ENCODE assay signal across 11 cellular contexts in genomic region chr1:26156285-26157038, GRCh38. TPM values are rescaled to one million over a fixed set of nuclear protein-coding genes. Genes with fewer than 3 reads are reported as not detected.
DNase-seq lines count a peak whose midpoint lies in the region; ATAC-seq, FAIRE-seq and TF ChIP-seq lines count a peak whose summit lies in the region.
"Had no signal": no experiment of that assay in that cellular context is flagged by ENCODE, and none has a peak within 500 bp of the region (broad histone marks: within the 10 kb centered on the region; RNA-seq: fewer than 3 reads in every experiment).

No MANE protein-coding gene starts in this region.

- 29% methylated on average over 6 of the region's 12 CpGs for WGBS in HepG2 (ENCODE audit: low lambda C conversion rate)

- no peak for TF ChIP-seq EP300 in HepG2 (IDR thresholded peaks at IDR 0.05; ENCODE audit: low read depth in 2 of 2, low read length in 2 of 2)
- TF ChIP-seq EP300 in HepG2 (CRISPR knock-in tag; IDR thresholded peaks at IDR 0.05; ENCODE audit: borderline replicate concordance), result no peak

- H3K4me3 Mint-ChIP-seq in astrocyte (ENCODE audit: unreplicated experiment), result no peak overlapping the region

- peaks cover 27% of the 10 kb centered on the region for H3K4me1 Mint-ChIP-seq in astrocyte (ENCODE audit: low read depth, unreplicated experiment)

- H4K20me1 ChIP-seq in astrocyte (ENCODE audit: insufficient read depth, low read length) (no peaks in the 10 kb centered on the region), HepG2 (ENCODE audit: insufficient read depth, low read length) (no peaks in the 10 kb centered on the region)

- no peaks in the 10 kb centered on the region for H3K9me3 Mint-ChIP-seq in astrocyte (ENCODE audit: unreplicated experiment)

- TF ChIP-seq POLR2A in HepG2 (IDR thresholded peaks at IDR 0.05; ENCODE audit: insufficient read depth in 1 of 2, low read depth in 2 of 2, low read length in 2 of 2), result no peak

- H3K9ac ChIP-seq in astrocyte (ENCODE audit: low read length) (no peak overlapping the region), HepG2 (ENCODE audit: insufficient read depth, low read depth, low read length) (no peak overlapping the region)

- peak overlapping the region; percentile 26 for H3K27ac Mint-ChIP-seq in astrocyte (ENCODE audit: unreplicated experiment)

- H3K4me1 ChIP-seq in astrocyte (ENCODE audit: insufficient read depth, low read length), result peaks cover 18% of the 10 kb centered on the region
- H3K4me1 ChIP-seq in HepG2 (ENCODE audit: insufficient read depth, low read length), result peaks cover 15% of the 10 kb centered on the region

- no peaks in the 10 kb centered on the region for H3K36me3 Mint-ChIP-seq in astrocyte (ENCODE audit: low read depth, unreplicated experiment)

- intact Hi-C loops in HepG2 (cut with micrococcal nuclease; ENCODE audit: unreplicated experiment), result no loop called here

- DNase-seq in activated effector memory CD4-positive, alpha-beta T cell treated with anti-CD3 and anti-CD28 coated beads, Interleukin-2, amount 50 U/mL, for 16 hours, result peak; percentile 63
- no peak for DNase-seq in activated effector memory CD4-positive, alpha-beta T cell treated with Interleukin-2 at 50 U/mL for 16 hours
- no peak for DNase-seq in astrocyte (ENCODE audit: low read depth)
- no peak for DNase-seq in HepG2 (ENCODE audit: low spot score)
- peak; percentile 85 for DNase-seq in urothelium cell line (ENCODE audit: low spot score)
- DNase-seq in DMS79 treated with DMSO at 0.1 percent for 48 hours (lab: John Stamatoyannopoulos, UW), result no peak
- DNase-seq: kidney glomerular epithelial cell had no signal

- no TSS peak for BruUV-seq in HepG2 (replicated peaks; lab: Mats Ljungman, UMichigan)

- TF ChIP-seq CTCF in astrocyte (IDR thresholded peaks at IDR 0.05; ENCODE audit: insufficient read depth, low read depth, low read length), result no peak
- TF ChIP-seq CTCF in HepG2 (CRISPR knock-in tag; IDR thresholded peaks at IDR 0.05), result no peak

- no peak for FAIRE-seq in astrocyte (lab: Jason Lieb, UNC)
- FAIRE-seq in HepG2 (lab: Jason Lieb, UNC), result no peak
- no peak for FAIRE-seq in urothelium cell line (lab: Jason Lieb, UNC)

- H3K27me3 Mint-ChIP-seq in astrocyte (ENCODE audit: low read depth, unreplicated experiment), result peaks cover 34% of the 10 kb centered on the region

- H2AFZ ChIP-seq in astrocyte (ENCODE audit: low read depth, low read length), result no peak overlapping the region
- no peak overlapping the region for H2AFZ ChIP-seq in HepG2 (ENCODE audit: low read length)

- no peaks in the 10 kb centered on the region for H3K36me3 ChIP-seq in astrocyte (ENCODE audit: insufficient read depth, low read length)
- no peaks in the 10 kb centered on the region for H3K36me3 ChIP-seq in HepG2 (replicated peaks in 1 of 2; ENCODE audit: control insufficient read depth in 1 of 2, insufficient read depth in 2 of 2, low read length in 2 of 2)
- H3K36me3 ChIP-seq: SJSA1 had no signal

- no peak for TF ChIP-seq RAD21 in HepG2 (CRISPR knock-in tag; IDR thresholded peaks at IDR 0.05)

- H3K9me3 ChIP-seq in astrocyte (ENCODE audit: insufficient read depth, low read depth, low read length), result no peaks in the 10 kb centered on the region
- H3K9me3 ChIP-seq in HepG2 (ENCODE audit: low read length), result no peaks in the 10 kb centered on the region
- H3K9me3 ChIP-seq: SJSA1 had no signal

- POLR2A ChIA-PET in HepG2 (lab: Yijun Ruan, JAX), result interaction anchor here (0.6 kb wide), 1 partner anchor 79 kb away, joined by 3 read pairs; no protein-coding TSS in a partner anchor

- ATAC-seq in HepG2 (no peak), HG03442 (IDR thresholded peaks at IDR 0.05; ENCODE audit: unreplicated experiment) (no peak), HG03025 (IDR thresholded peaks at IDR 0.05; ENCODE audit: low FRiP score, unreplicated experiment) (no peak)

- H3K4me2 ChIP-seq in astrocyte (ENCODE audit: low read length) (peak overlapping the region; percentile 62), HepG2 (ENCODE audit: low read depth, low read length) (no peak overlapping the region)

- H3K4me3 ChIP-seq in astrocyte (ENCODE audit: insufficient read depth, low read depth, low read length) (no peak overlapping the region), HepG2 (replicated peaks in 1 of 3; ENCODE audit: insufficient read depth in 1 of 3, low read depth in 2 of 3, low read length in 3 of 3) (no peak overlapping the region)
- H3K4me3 ChIP-seq: SJSA1 had no signal

- H3K27me3 ChIP-seq in astrocyte (ENCODE audit: insufficient read depth, low read length), result peaks cover 4% of the 10 kb centered on the region
- H3K27me3 ChIP-seq in HepG2 (ENCODE audit: control insufficient read depth in 1 of 2, insufficient read depth in 2 of 2, low read length in 2 of 2), result peaks cover 14 to 55% of the 10 kb centered on the region in 2 experiments; a peak in 4 of 5 replicates

- CTCF ChIA-PET in HepG2 (lab: Yijun Ruan, JAX; ENCODE audit: low intra/inter-chr PET ratio, low total read pairs), result no interaction called here

- H3K79me2 ChIP-seq in astrocyte (ENCODE audit: insufficient read depth, low read length), result no peaks in the 10 kb centered on the region
- H3K79me2 ChIP-seq in HepG2 (ENCODE audit: insufficient read depth, low read length), result no peaks in the 10 kb centered on the region

- in situ Hi-C loops in HepG2 (cut with HindIII; ENCODE audit: extremely low pct_ligation_motif_present, low pct_unique_long_range_greater_than_20kb), result loop anchor here (10.0 kb wide), 1 partner anchor 52 kb away; no protein-coding TSS in a partner anchor

- no peak overlapping the region for H3K27ac ChIP-seq in astrocyte (ENCODE audit: low read depth, low read length)
- no peak overlapping the region for H3K27ac ChIP-seq in HepG2 (ENCODE audit: extremely low read length, insufficient read depth, low read length)
- H3K27ac ChIP-seq: SJSA1 had no signal

RNA-seq across cellular contexts. Expression of gene FAM110D, which starts 2.4 kb away (rescaled TPM):
- 0.70 and 0.77 TPM in 2 replicates for total RNA-seq in astrocyte
- not detected in 2 replicates for total RNA-seq in HepG2 (2016; rRNA removed; fragmentation: Illumina TruSeq; extraction: Trizol)
- total RNA-seq in HepG2 (2016; cell fraction: cytosol; rRNA removed; fragmentation: Illumina TruSeq; extraction: Trizol; ENCODE audit: low read depth), result not detected in 2 replicates
- total RNA-seq in HepG2 (2016; cell fraction: insoluble cytoplasmic fraction; rRNA removed; fragmentation: Illumina TruSeq; extraction: Trizol), result not detected in 2 replicates
- not detected in 2 replicates for total RNA-seq in HepG2 (2016; cell fraction: membrane; rRNA removed; fragmentation: Illumina TruSeq; extraction: Trizol)
- not detected in 2 replicates for total RNA-seq in HepG2 (2016; cell fraction: nucleus; rRNA removed; fragmentation: Illumina TruSeq; extraction: Trizol)
- polyA plus RNA-seq in HepG2 (2011; rRNA removed), result not detected in 2 replicates
- not detected in 2 replicates for polyA plus RNA-seq in HepG2 (2011; cell fraction: cytosol; rRNA removed)
- polyA plus RNA-seq in HepG2 (2011; cell fraction: nucleus; rRNA removed), result not detected in 2 replicates
- polyA plus RNA-seq in HepG2 (2012), result not detected in 2 replicates
- polyA plus RNA-seq in HepG2 (2016; cell fraction: cytosol; fragmentation: Illumina TruSeq; extraction: Trizol; ENCODE audit: low read depth), result not detected in 2 replicates
- polyA plus RNA-seq in HepG2 (2016; cell fraction: insoluble cytoplasmic fraction; fragmentation: Illumina TruSeq; extraction: Trizol; ENCODE audit: low read depth), result not detected in 2 replicates
- polyA plus RNA-seq in HepG2 (2016; cell fraction: membrane; fragmentation: Illumina TruSeq; extraction: Trizol; ENCODE audit: low read depth), result not detected in 2 replicates
- not detected in 2 replicates for polyA plus RNA-seq in HepG2 (2016; cell fraction: nucleus; fragmentation: Illumina TruSeq; extraction: Trizol; ENCODE audit: insufficient read depth, low read depth)
- 0.07 TPM in 1 of 2 replicates, not detected in the other for polyA minus RNA-seq in HepG2 (2011; rRNA and poly(A)+ RNA removed; ENCODE audit: low replicate concordance)
- polyA minus RNA-seq in HepG2 (2011; cell fraction: cytosol; rRNA and poly(A)+ RNA removed), result not detected in 2 replicates
- polyA minus RNA-seq in HepG2 (2011; cell fraction: nucleus; rRNA and poly(A)+ RNA removed), result 0.13 and 0.25 TPM in 2 replicates
- total RNA-seq: SJSA1 had no signal

RNA-seq across cellular contexts. Expression of gene C1orf232, which starts 12.3 kb away (rescaled TPM):
- total RNA-seq in astrocyte (not detected in 2 replicates), HepG2 (2016; rRNA removed; fragmentation: Illumina TruSeq; extraction: Trizol) (not detected in 2 replicates)
- not detected in 2 replicates for total RNA-seq in HepG2 (2016; cell fraction: cytosol; rRNA removed; fragmentation: Illumina TruSeq; extraction: Trizol; ENCODE audit: low read depth)
- total RNA-seq in HepG2 (2016; cell fraction: insoluble cytoplasmic fraction; rRNA removed; fragmentation: Illumina TruSeq; extraction: Trizol), result not detected in 2 replicates
- total RNA-seq in HepG2 (2016; cell fraction: membrane; rRNA removed; fragmentation: Illumina TruSeq; extraction: Trizol), result not detected in 2 replicates
- total RNA-seq in HepG2 (2016; cell fraction: nucleus; rRNA removed; fragmentation: Illumina TruSeq; extraction: Trizol), result not detected in 2 replicates
- not detected in 2 replicates for polyA plus RNA-seq in HepG2 (2011; rRNA removed)
- not detected in 2 replicates for polyA plus RNA-seq in HepG2 (2011; cell fraction: cytosol; rRNA removed)
- polyA plus RNA-seq in HepG2 (2011; cell fraction: nucleus; rRNA removed), result not detected in 2 replicates
- not detected in 2 replicates for polyA plus RNA-seq in HepG2 (2012)
- not detected in 2 replicates for polyA plus RNA-seq in HepG2 (2016; cell fraction: cytosol; fragmentation: Illumina TruSeq; extraction: Trizol; ENCODE audit: low read depth)
- not detected in 2 replicates for polyA plus RNA-seq in HepG2 (2016; cell fraction: insoluble cytoplasmic fraction; fragmentation: Illumina TruSeq; extraction: Trizol; ENCODE audit: low read depth)
- not detected in 2 replicates for polyA plus RNA-seq in HepG2 (2016; cell fraction: membrane; fragmentation: Illumina TruSeq; extraction: Trizol; ENCODE audit: low read depth)
- polyA plus RNA-seq in HepG2 (2016; cell fraction: nucleus; fragmentation: Illumina TruSeq; extraction: Trizol; ENCODE audit: insufficient read depth, low read depth), result not detected in 2 replicates
- not detected in 2 replicates for polyA minus RNA-seq in HepG2 (2011; rRNA and poly(A)+ RNA removed; ENCODE audit: low replicate concordance)
- polyA minus RNA-seq in HepG2 (2011; cell fraction: cytosol; rRNA and poly(A)+ RNA removed), result not detected in 2 replicates
- polyA minus RNA-seq in HepG2 (2011; cell fraction: nucleus; rRNA and poly(A)+ RNA removed), result not detected in 2 replicates
- total RNA-seq: SJSA1, urinary bladder had no signal
- polyA plus RNA-seq: urinary bladder had no signal

RNA-seq across cellular contexts. Expression of gene ZNF593, which starts 13.2 kb away (rescaled TPM):
- total RNA-seq in astrocyte (34.4 and 37.6 TPM in 2 replicates), HepG2 (2016; rRNA removed; fragmentation: Illumina TruSeq; extraction: Trizol) (55.8 and 59.3 TPM in 2 replicates)
- total RNA-seq in HepG2 (2016; cell fraction: cytosol; rRNA removed; fragmentation: Illumina TruSeq; extraction: Trizol; ENCODE audit: low read depth), result 52.2 and 57.2 TPM in 2 replicates
- total RNA-seq in HepG2 (2016; cell fraction: insoluble cytoplasmic fraction; rRNA removed; fragmentation: Illumina TruSeq; extraction: Trizol), result 56.8 and 58.5 TPM in 2 replicates
- total RNA-seq in HepG2 (2016; cell fraction: membrane; rRNA removed; fragmentation: Illumina TruSeq; extraction: Trizol), result 56.1 and 57.7 TPM in 2 replicates
- total RNA-seq in HepG2 (2016; cell fraction: nucleus; rRNA removed; fragmentation: Illumina TruSeq; extraction: Trizol), result 17.8 and 21.4 TPM in 2 replicates
- 37.3 and 43.0 TPM in 2 replicates for polyA plus RNA-seq in HepG2 (2011; rRNA removed)
- polyA plus RNA-seq in HepG2 (2011; cell fraction: cytosol; rRNA removed), result 48.9 and 77.5 TPM in 2 replicates
- 42.4 and 44.7 TPM in 2 replicates for polyA plus RNA-seq in HepG2 (2011; cell fraction: nucleus; rRNA removed)
- polyA plus RNA-seq in HepG2 (2012), result 23.3 and 41.2 TPM in 2 replicates
- 60.3 and 61.5 TPM in 2 replicates for polyA plus RNA-seq in HepG2 (2016; cell fraction: cytosol; fragmentation: Illumina TruSeq; extraction: Trizol; ENCODE audit: low read depth)
- polyA plus RNA-seq in HepG2 (2016; cell fraction: insoluble cytoplasmic fraction; fragmentation: Illumina TruSeq; extraction: Trizol; ENCODE audit: low read depth), result 63.8 and 68.9 TPM in 2 replicates
- polyA plus RNA-seq in HepG2 (2016; cell fraction: membrane; fragmentation: Illumina TruSeq; extraction: Trizol; ENCODE audit: low read depth), result 57.3 and 58.6 TPM in 2 replicates
- 41.8 and 47.8 TPM in 2 replicates for polyA plus RNA-seq in HepG2 (2016; cell fraction: nucleus; fragmentation: Illumina TruSeq; extraction: Trizol; ENCODE audit: insufficient read depth, low read depth)
- 17.7 and 18.6 TPM in 2 replicates for polyA minus RNA-seq in HepG2 (2011; rRNA and poly(A)+ RNA removed; ENCODE audit: low replicate concordance)
- 12.2 and 17.8 TPM in 2 replicates for polyA minus RNA-seq in HepG2 (2011; cell fraction: cytosol; rRNA and poly(A)+ RNA removed)
- polyA minus RNA-seq in HepG2 (2011; cell fraction: nucleus; rRNA and poly(A)+ RNA removed), result 8.8 and 10.2 TPM in 2 replicates

RNA-seq across cellular contexts. Expression of gene ZNF593OS, which starts 15.2 kb away (rescaled TPM):
- total RNA-seq in astrocyte (not detected in 2 replicates), HepG2 (2016; rRNA removed; fragmentation: Illumina TruSeq; extraction: Trizol) (not detected in 2 replicates)
- not detected in 2 replicates for total RNA-seq in HepG2 (2016; cell fraction: cytosol; rRNA removed; fragmentation: Illumina TruSeq; extraction: Trizol; ENCODE audit: low read depth)
- total RNA-seq in HepG2 (2016; cell fraction: insoluble cytoplasmic fraction; rRNA removed; fragmentation: Illumina TruSeq; extraction: Trizol), result not detected in 2 replicates
- not detected in 2 replicates for total RNA-seq in HepG2 (2016; cell fraction: membrane; rRNA removed; fragmentation: Illumina TruSeq; extraction: Trizol)
- total RNA-seq in HepG2 (2016; cell fraction: nucleus; rRNA removed; fragmentation: Illumina TruSeq; extraction: Trizol), result not detected in 2 replicates
- not detected in 2 replicates for polyA plus RNA-seq in HepG2 (2011; rRNA removed)
- polyA plus RNA-seq in HepG2 (2011; cell fraction: cytosol; rRNA removed), result not detected in 2 replicates
- not detected in 2 replicates for polyA plus RNA-seq in HepG2 (2011; cell fraction: nucleus; rRNA removed)
- polyA plus RNA-seq in HepG2 (2012), result 0.47 and 0.69 TPM in 2 replicates
- polyA plus RNA-seq in HepG2 (2016; cell fraction: cytosol; fragmentation: Illumina TruSeq; extraction: Trizol; ENCODE audit: low read depth), result not detected in 2 replicates
- polyA plus RNA-seq in HepG2 (2016; cell fraction: insoluble cytoplasmic fraction; fragmentation: Illumina TruSeq; extraction: Trizol; ENCODE audit: low read depth), result not detected in 2 replicates
- not detected in 2 replicates for polyA plus RNA-seq in HepG2 (2016; cell fraction: membrane; fragmentation: Illumina TruSeq; extraction: Trizol; ENCODE audit: low read depth)
- not detected in 2 replicates for polyA plus RNA-seq in HepG2 (2016; cell fraction: nucleus; fragmentation: Illumina TruSeq; extraction: Trizol; ENCODE audit: insufficient read depth, low read depth)
- polyA minus RNA-seq in HepG2 (2011; rRNA and poly(A)+ RNA removed; ENCODE audit: low replicate concordance), result not detected in 2 replicates
- not detected in 2 replicates for polyA minus RNA-seq in HepG2 (2011; cell fraction: cytosol; rRNA and poly(A)+ RNA removed)
- not detected in 2 replicates for polyA minus RNA-seq in HepG2 (2011; cell fraction: nucleus; rRNA and poly(A)+ RNA removed)
- total RNA-seq: urinary bladder had no signal

RNA-seq across cellular contexts. Expression of gene CNKSR1, which starts 20.8 kb away (rescaled TPM):
- total RNA-seq in astrocyte (4.2 and 5.0 TPM in 2 replicates), HepG2 (2016; rRNA removed; fragmentation: Illumina TruSeq; extraction: Trizol) (1.5 and 3.4 TPM in 2 replicates)
- total RNA-seq in HepG2 (2016; cell fraction: cytosol; rRNA removed; fragmentation: Illumina TruSeq; extraction: Trizol; ENCODE audit: low read depth), result 0.71 and 1.3 TPM in 2 replicates
- 1.8 and 3.1 TPM in 2 replicates for total RNA-seq in HepG2 (2016; cell fraction: insoluble cytoplasmic fraction; rRNA removed; fragmentation: Illumina TruSeq; extraction: Trizol)
- 1.1 TPM in 2 replicates for total RNA-seq in HepG2 (2016; cell fraction: membrane; rRNA removed; fragmentation: Illumina TruSeq; extraction: Trizol)
- total RNA-seq in HepG2 (2016; cell fraction: nucleus; rRNA removed; fragmentation: Illumina TruSeq; extraction: Trizol), result 3.7 and 5.8 TPM in 2 replicates
- 8.9 and 9.7 TPM in 2 replicates for polyA plus RNA-seq in HepG2 (2011; rRNA removed)
- 2.4 and 2.7 TPM in 2 replicates for polyA plus RNA-seq in HepG2 (2011; cell fraction: cytosol; rRNA removed)
- polyA plus RNA-seq in HepG2 (2011; cell fraction: nucleus; rRNA removed), result 64.0 and 70.5 TPM in 2 replicates
- polyA plus RNA-seq in HepG2 (2012), result 6.1 and 6.7 TPM in 2 replicates
- 0.33 and 0.35 TPM in 2 replicates for polyA plus RNA-seq in HepG2 (2016; cell fraction: cytosol; fragmentation: Illumina TruSeq; extraction: Trizol; ENCODE audit: low read depth)
- polyA plus RNA-seq in HepG2 (2016; cell fraction: insoluble cytoplasmic fraction; fragmentation: Illumina TruSeq; extraction: Trizol; ENCODE audit: low read depth), result 1.9 and 2.0 TPM in 2 replicates
- polyA plus RNA-seq in HepG2 (2016; cell fraction: membrane; fragmentation: Illumina TruSeq; extraction: Trizol; ENCODE audit: low read depth), result 0.60 and 0.72 TPM in 2 replicates
- polyA plus RNA-seq in HepG2 (2016; cell fraction: nucleus; fragmentation: Illumina TruSeq; extraction: Trizol; ENCODE audit: insufficient read depth, low read depth), result 15.4 and 19.4 TPM in 2 replicates
- polyA minus RNA-seq in HepG2 (2011; rRNA and poly(A)+ RNA removed; ENCODE audit: low replicate concordance), result 9.4 and 12.9 TPM in 2 replicates
- polyA minus RNA-seq in HepG2 (2011; cell fraction: cytosol; rRNA and poly(A)+ RNA removed), result 2.0 and 4.8 TPM in 2 replicates
- polyA minus RNA-seq in HepG2 (2011; cell fraction: nucleus; rRNA and poly(A)+ RNA removed), result 16.1 and 21.8 TPM in 2 replicates

Comparison
In these comparisons a context has a peak if more than half of its experiments do, and no peak if none do; other contexts are left out.
1. DNase-seq: peak in activated effector memory CD4-positive, alpha-beta T cell treated with anti-CD3 and anti-CD28 coated beads, Interleukin-2, amount 50 U/mL, for 16 hours (single experiment) and urothelium cell line (single experiment); none in activated effector memory CD4-positive, alpha-beta T cell treated with Interleukin-2 at 50 U/mL for 16 hours (single experiment), astrocyte (single experiment), HepG2 (single experiment) and DMS79 treated with DMSO at 0.1 percent for 48 hours (single experiment).